Comparison of ENCODE assay signal across 1 cellular context in genomic region chr12:110091136-110091711, GRCh38.
TF ChIP-seq lines count a peak whose summit lies in the region.

No MANE protein-coding gene starts in this region.

TF ChIP-seq in HepG2, 621 proteins besides CTCF, POLR2A, EP300 and RAD21 (continued from another document):
- TF ChIP-seq, protein P1, sequence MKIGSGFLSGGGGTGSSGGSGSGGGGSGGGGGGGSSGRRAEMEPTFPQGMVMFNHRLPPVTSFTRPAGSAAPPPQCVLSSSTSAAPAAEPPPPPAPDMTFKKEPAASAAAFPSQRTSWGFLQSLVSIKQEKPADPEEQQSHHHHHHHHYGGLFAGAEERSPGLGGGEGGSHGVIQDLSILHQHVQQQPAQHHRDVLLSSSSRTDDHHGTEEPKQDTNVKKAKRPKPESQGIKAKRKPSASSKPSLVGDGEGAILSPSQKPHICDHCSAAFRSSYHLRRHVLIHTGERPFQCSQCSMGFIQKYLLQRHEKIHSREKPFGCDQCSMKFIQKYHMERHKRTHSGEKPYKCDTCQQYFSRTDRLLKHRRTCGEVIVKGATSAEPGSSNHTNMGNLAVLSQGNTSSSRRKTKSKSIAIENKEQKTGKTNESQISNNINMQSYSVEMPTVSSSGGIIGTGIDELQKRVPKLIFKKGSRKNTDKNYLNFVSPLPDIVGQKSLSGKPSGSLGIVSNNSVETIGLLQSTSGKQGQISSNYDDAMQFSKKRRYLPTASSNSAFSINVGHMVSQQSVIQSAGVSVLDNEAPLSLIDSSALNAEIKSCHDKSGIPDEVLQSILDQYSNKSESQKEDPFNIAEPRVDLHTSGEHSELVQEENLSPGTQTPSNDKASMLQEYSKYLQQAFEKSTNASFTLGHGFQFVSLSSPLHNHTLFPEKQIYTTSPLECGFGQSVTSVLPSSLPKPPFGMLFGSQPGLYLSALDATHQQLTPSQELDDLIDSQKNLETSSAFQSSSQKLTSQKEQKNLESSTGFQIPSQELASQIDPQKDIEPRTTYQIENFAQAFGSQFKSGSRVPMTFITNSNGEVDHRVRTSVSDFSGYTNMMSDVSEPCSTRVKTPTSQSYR (CRISPR knock-in tag; IDR thresholded peaks at IDR 0.05; ENCODE audit: borderline replicate concordance) = peak; percentile 49; the same call in 1 of the 2 replicates
- TF ChIP-seq GATAD2A (CRISPR knock-in tag; IDR thresholded peaks at IDR 0.05) = peak; percentile 94
- no peak for TF ChIP-seq NFE2L2 (IDR thresholded peaks at IDR 0.05; ENCODE audit: low read length)
- TF ChIP-seq MIER2 (CRISPR knock-in tag; IDR thresholded peaks at IDR 0.05) = no peak
- peak; percentile 83; the same call in 1 of the 2 replicates for TF ChIP-seq DPF2 (CRISPR knock-in tag; IDR thresholded peaks at IDR 0.05; ENCODE audit: borderline replicate concordance, low read depth)
- 0 out of 2 replicates have a peak, but pooled peaks have one; percentile 57 for TF ChIP-seq ZXDC (CRISPR knock-in tag; IDR thresholded peaks at IDR 0.05)
- TF ChIP-seq ESRRA (CRISPR knock-in tag; IDR thresholded peaks at IDR 0.05; ENCODE audit: low read depth) = peak; percentile 91
- TF ChIP-seq, protein P2, sequence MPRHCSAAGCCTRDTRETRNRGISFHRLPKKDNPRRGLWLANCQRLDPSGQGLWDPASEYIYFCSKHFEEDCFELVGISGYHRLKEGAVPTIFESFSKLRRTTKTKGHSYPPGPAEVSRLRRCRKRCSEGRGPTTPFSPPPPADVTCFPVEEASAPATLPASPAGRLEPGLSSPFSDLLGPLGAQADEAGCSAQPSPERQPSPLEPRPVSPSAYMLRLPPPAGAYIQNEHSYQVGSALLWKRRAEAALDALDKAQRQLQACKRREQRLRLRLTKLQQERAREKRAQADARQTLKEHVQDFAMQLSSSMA (CRISPR knock-in tag; IDR thresholded peaks at IDR 0.05) = no peak
- TF ChIP-seq TBX2 (CRISPR knock-in tag; IDR thresholded peaks at IDR 0.05; ENCODE audit: borderline replicate concordance) = peak; percentile 94
- TF ChIP-seq BCL6 (CRISPR knock-in tag; IDR thresholded peaks at IDR 0.05) = peak; percentile 80
- TF ChIP-seq HOXA9 (CRISPR knock-in tag; IDR thresholded peaks at IDR 0.05; ENCODE audit: borderline replicate concordance) = no peak
- TF ChIP-seq, protein P3, sequence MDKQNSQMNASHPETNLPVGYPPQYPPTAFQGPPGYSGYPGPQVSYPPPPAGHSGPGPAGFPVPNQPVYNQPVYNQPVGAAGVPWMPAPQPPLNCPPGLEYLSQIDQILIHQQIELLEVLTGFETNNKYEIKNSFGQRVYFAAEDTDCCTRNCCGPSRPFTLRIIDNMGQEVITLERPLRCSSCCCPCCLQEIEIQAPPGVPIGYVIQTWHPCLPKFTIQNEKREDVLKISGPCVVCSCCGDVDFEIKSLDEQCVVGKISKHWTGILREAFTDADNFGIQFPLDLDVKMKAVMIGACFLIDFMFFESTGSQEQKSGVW (CRISPR knock-in tag; IDR thresholded peaks at IDR 0.05; ENCODE audit: borderline replicate concordance) = no peak
- 0 out of 2 replicates have a peak, but pooled peaks have one; percentile 4 for TF ChIP-seq TFDP1 (CRISPR knock-in tag; IDR thresholded peaks at IDR 0.05; ENCODE audit: borderline replicate concordance)
- no peak for TF ChIP-seq RFX5 (IDR thresholded peaks at IDR 0.05; ENCODE audit: low read depth, low read length)
- no peak for TF ChIP-seq ZUFSP (CRISPR knock-in tag; IDR thresholded peaks at IDR 0.05; ENCODE audit: borderline replicate concordance)
- TF ChIP-seq NCOR1 (IDR thresholded peaks at IDR 0.05; ENCODE audit: borderline replicate concordance, low read length) = peak; percentile 92
- TF ChIP-seq KAT8 (CRISPR knock-in tag; IDR thresholded peaks at IDR 0.05) = peak; percentile 51; the same call in 1 of the 2 replicates
- peak; percentile 96 to 98 for TF ChIP-seq NR2F1 (CRISPR knock-in tag; IDR thresholded peaks at IDR 0.05)
- TF ChIP-seq RXRA (CRISPR knock-in tag; IDR thresholded peaks at IDR 0.05) = peak; percentile 75; the same call in 1 of the 2 replicates
- TF ChIP-seq ARID4A (CRISPR knock-in tag; IDR thresholded peaks at IDR 0.05; ENCODE audit: borderline replicate concordance) = peak; percentile 69; the same call in 1 of the 2 replicates
- no peak for TF ChIP-seq ZNF780A (CRISPR knock-in tag; IDR thresholded peaks at IDR 0.05)
- TF ChIP-seq, protein P4, sequence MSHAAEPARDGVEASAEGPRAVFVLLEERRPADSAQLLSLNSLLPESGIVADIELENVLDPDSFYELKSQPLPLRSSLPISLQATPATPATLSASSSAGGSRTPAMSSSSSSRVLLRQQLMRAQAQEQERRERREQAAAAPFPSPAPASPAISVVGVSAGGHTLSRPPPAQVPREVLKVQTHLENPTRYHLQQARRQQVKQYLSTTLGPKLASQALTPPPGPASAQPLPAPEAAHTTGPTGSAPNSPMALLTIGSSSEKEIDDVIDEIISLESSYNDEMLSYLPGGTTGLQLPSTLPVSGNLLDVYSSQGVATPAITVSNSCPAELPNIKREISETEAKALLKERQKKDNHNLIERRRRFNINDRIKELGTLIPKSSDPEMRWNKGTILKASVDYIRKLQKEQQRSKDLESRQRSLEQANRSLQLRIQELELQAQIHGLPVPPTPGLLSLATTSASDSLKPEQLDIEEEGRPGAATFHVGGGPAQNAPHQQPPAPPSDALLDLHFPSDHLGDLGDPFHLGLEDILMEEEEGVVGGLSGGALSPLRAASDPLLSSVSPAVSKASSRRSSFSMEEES (CRISPR knock-in tag; IDR thresholded peaks at IDR 0.05) = 0 out of 2 replicates have a peak, but pooled peaks have one; percentile 14
- no peak; the same call in 1 of the 2 replicates for TF ChIP-seq TOPORS (CRISPR knock-in tag; IDR thresholded peaks at IDR 0.05)
- TF ChIP-seq ZFP1 (CRISPR knock-in tag; IDR thresholded peaks at IDR 0.05) = no peak
- TF ChIP-seq SIX1 (CRISPR knock-in tag; IDR thresholded peaks at IDR 0.05; ENCODE audit: borderline replicate concordance) = peak; percentile 49; the same call in 1 of the 2 replicates
- peak; percentile 76; the same call in 1 of the 2 replicates for TF ChIP-seq ZBTB4 (CRISPR knock-in tag; IDR thresholded peaks at IDR 0.05; ENCODE audit: borderline replicate concordance)
- no peak for TF ChIP-seq ZNF33A (CRISPR knock-in tag; IDR thresholded peaks at IDR 0.05; ENCODE audit: borderline replicate concordance)
- no peak for TF ChIP-seq ZNF570 (CRISPR knock-in tag; IDR thresholded peaks at IDR 0.05; ENCODE audit: borderline replicate concordance)
- TF ChIP-seq HMGA1 (CRISPR knock-in tag; conservative IDR thresholded peaks at IDR 0.05) = no peak
- TF ChIP-seq HOXA3 (CRISPR knock-in tag; IDR thresholded peaks at IDR 0.05) = peak; percentile 58; the same call in 1 of the 2 replicates
- TF ChIP-seq ZNF124 (CRISPR knock-in tag; IDR thresholded peaks at IDR 0.05) = no peak
- peak; percentile 77; the same call in 1 of the 2 replicates for TF ChIP-seq ZNF788 (CRISPR knock-in tag; IDR thresholded peaks at IDR 0.05; ENCODE audit: borderline replicate concordance)
- 0 out of 2 replicates have a peak, but pooled peaks have one; percentile 21 for TF ChIP-seq BHLHE40 (IDR thresholded peaks at IDR 0.05; ENCODE audit: low read length)
- TF ChIP-seq HBP1 (CRISPR knock-in tag; IDR thresholded peaks at IDR 0.05; ENCODE audit: low read depth) = no peak; the same call in 1 of the 2 replicates
- TF ChIP-seq ZNF772 (CRISPR knock-in tag; IDR thresholded peaks at IDR 0.05) = 0 out of 2 replicates have a peak, but pooled peaks have one; percentile 33
